ENCODE assay signal across 19 cellular contexts in the genomic region with DNA sequence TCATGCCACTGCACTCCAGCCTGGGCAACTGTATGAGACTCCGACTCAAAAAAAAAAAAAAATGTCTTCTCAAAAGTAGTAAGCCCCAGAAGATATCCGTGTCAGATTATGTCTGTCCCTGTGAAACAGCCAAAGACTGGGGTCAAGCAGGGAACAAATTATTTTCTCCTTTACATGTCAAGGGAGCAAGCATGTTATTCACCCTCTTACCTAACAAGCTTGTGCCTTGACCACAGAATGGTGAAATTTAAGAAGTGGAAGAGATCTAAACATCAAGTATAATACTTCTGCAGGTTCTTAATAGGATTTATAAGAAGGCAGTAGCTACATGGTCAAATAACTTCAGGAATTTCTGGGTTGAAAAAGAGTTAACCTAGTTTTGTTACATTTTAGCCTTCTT.
"Had no signal": no experiment of that assay in that cellular context is flagged by ENCODE, and none has a peak within 500 bp of the region (broad histone marks: within the 10 kb centered on the region; RNA-seq: fewer than 3 reads in every experiment).

No MANE protein-coding gene starts in this region.

- ATAC-seq: left colon; naive thymus-derived CD8-positive, alpha-beta T cell had no signal

- DNase-seq: effector CD4-positive, alpha-beta T cell; endodermal cell; foreskin melanocyte; head of caudate nucleus; kidney; left colon; naive thymus-derived CD8-positive, alpha-beta T cell; sigmoid colon; stimulated activated CD4-positive, alpha-beta T cell treated with anti-CD3 and anti-CD28 coated beads, Interleukin-4, amount 100 ng/mL, for 1 hour; stimulated activated CD8-positive, alpha-beta memory T cell treated with anti-CD3 and anti-CD28 coated beads, Interleukin-4, amount 100 ng/mL, for 48 hours; stimulated activated naive CD8-positive, alpha-beta T cell treated with anti-CD3 and anti-CD28 coated beads, Interleukin-15, Interleukin-2, amounts not matched to agents 100 U/mL and 50 U/mL, for 24 hours; tibial artery; upper lobe of left lung; uterus had no signal

- H3K27ac ChIP-seq: neutrophil, upper lobe of left lung, uterus had no signal

- H3K79me2 ChIP-seq: hepatocyte had no signal

- H3K27me3 ChIP-seq: hepatocyte, right atrium auricular region, sigmoid colon, tibial artery, upper lobe of left lung, uterus had no signal

- H2AFZ ChIP-seq: hepatocyte had no signal

- H3K4me3 Mint-ChIP-seq: endodermal cell; naive thymus-derived CD8-positive, alpha-beta T cell; stimulated activated effector memory CD8-positive, alpha-beta T cell treated with anti-CD3 and anti-CD28 coated beads, Interleukin-12 subunit alpha, Interleukin-12 subunit beta, amount 100 ng/mL, for 72 hours had no signal

- H3K4me2 ChIP-seq: hepatocyte had no signal

- H3K9me3 ChIP-seq: neutrophil, right atrium auricular region, sigmoid colon, tibial artery, upper lobe of left lung, uterus had no signal

- H3K4me3 ChIP-seq: coronary artery, hepatocyte, right atrium auricular region, sigmoid colon, tibial artery, upper lobe of left lung, uterus had no signal

- H3K27ac Mint-ChIP-seq: endodermal cell; naive thymus-derived CD8-positive, alpha-beta T cell; stimulated activated effector memory CD8-positive, alpha-beta T cell treated with anti-CD3 and anti-CD28 coated beads, Interleukin-12 subunit alpha, Interleukin-12 subunit beta, amount 100 ng/mL, for 72 hours had no signal

- H3K36me3 ChIP-seq: neutrophil, right atrium auricular region, sigmoid colon, tibial artery, upper lobe of left lung, uterus had no signal

- H3K4me1 ChIP-seq: upper lobe of left lung, uterus had no signal

- H3K36me3 Mint-ChIP-seq: naive thymus-derived CD8-positive, alpha-beta T cell; stimulated activated effector memory CD8-positive, alpha-beta T cell treated with anti-CD3 and anti-CD28 coated beads, Interleukin-12 subunit alpha, Interleukin-12 subunit beta, amount 100 ng/mL, for 72 hours had no signal

- H3K9me3 Mint-ChIP-seq: endodermal cell; naive thymus-derived CD8-positive, alpha-beta T cell; stimulated activated effector memory CD8-positive, alpha-beta T cell treated with anti-CD3 and anti-CD28 coated beads, Interleukin-12 subunit alpha, Interleukin-12 subunit beta, amount 100 ng/mL, for 72 hours had no signal
